Comparison of ENCODE assay signal across 15 cellular contexts in genomic region chr2:28333606-28334526, GRCh38. TPM values are rescaled to one million over a fixed set of nuclear protein-coding genes. Genes with fewer than 3 reads are reported as not detected.
DNase-seq lines count a peak whose midpoint lies in the region; ATAC-seq and TF ChIP-seq lines count a peak whose summit lies in the region.
"Had no signal": no experiment of that assay in that cellular context is flagged by ENCODE, and none has a peak within 500 bp of the region (broad histone marks: within the 10 kb centered on the region; RNA-seq: fewer than 3 reads in every experiment).

No MANE protein-coding gene starts in this region.

- peaks cover 0 to 3% (median 0%) of the 10 kb centered on the region in 9 donors for H3K36me3 ChIP-seq in heart right ventricle
- H3K36me3 ChIP-seq in ovary: no peaks in the 10 kb centered on the region

- H3K9me3 ChIP-seq in heart right ventricle (no peaks in the 10 kb centered on the region), ovary (no peaks in the 10 kb centered on the region)

- peak; percentile 78 to 92 (median 86) for ATAC-seq in heart right ventricle
- ATAC-seq in HG03354 (IDR thresholded peaks at IDR 0.05; ENCODE audit: poor library complexity, severe bottlenecking, unreplicated experiment): no peak

- WGBS in heart right ventricle, 2 donors: 32 to 52% methylated on average over 15 of the region's 15 CpGs
- 18 to 19% (median 18%) methylated on average over 13 to 15 of the region's 15 CpGs for WGBS in ovary, 3 donors

- H3K27ac ChIP-seq in heart right ventricle (peak overlapping the region; percentile 83 to 99 (median 92)), ovary (peak overlapping the region; percentile 53 to 57)
- H3K27ac ChIP-seq: GM23248, VCaP had no signal

- intact Hi-C loops in heart right ventricle (cut with DNase I): loop anchor here in 2 of 10 donors (2.0 kb wide), 1 partner anchor 57 kb away; no protein-coding TSS in a partner anchor
- intact Hi-C loops in ovary (cut with DNase I): loop anchor here in 1 of 4 donors (10.0 kb wide), 1 partner anchor 49 kb away; no protein-coding TSS in a partner anchor

- no peak for TF ChIP-seq EP300 in ovary (IDR thresholded peaks at IDR 0.05)

- H3K4me1 ChIP-seq in heart right ventricle: peaks cover 3 to 65% (median 39%) of the 10 kb centered on the region in 9 donors
- H3K4me1 ChIP-seq in ovary (ENCODE audit: insufficient read depth): peaks cover 15% of the 10 kb centered on the region

- peak; percentile 16 for DNase-seq in CD1c-positive myeloid dendritic cell (ENCODE audit: extremely low spot score)
- DNase-seq in SK-MEL-5 (ENCODE audit: low read depth, low spot score): peak; percentile 30
- DNase-seq in heart right ventricle: peak; percentile 56 to 74
- DNase-seq in ovary: peak in 4 of 5 donors; percentile 36 to 65 (median 52)
- no peak for DNase-seq in NCI-H2107 (lab: John Stamatoyannopoulos, UW)
- no peak for DNase-seq in AG08395 (ENCODE audit: low spot score)
- DNase-seq in RPMI8226: no peak
- DNase-seq: ACHN; activated naive CD4-positive, alpha-beta T cell; Calu3; GM23248; NCI-H1092; stimulated activated naive CD4-positive, alpha-beta T cell treated with Interleukin-2 at 50 U/mL for 16 hours had no signal

- H3K4me3 ChIP-seq in heart right ventricle (no peak overlapping the region), ovary (no peak overlapping the region)
- H3K4me3 ChIP-seq: GM23248 had no signal

- in situ Hi-C loops in SK-MEL-5 (cut with HindIII; ENCODE audit: low pct_unique_long_range_greater_than_20kb, low sequenced_read_pairs): no loop called here

- TF ChIP-seq POLR2A in ovary (IDR thresholded peaks at IDR 0.05): no peak

- TF ChIP-seq CTCF in heart right ventricle (IDR thresholded peaks at IDR 0.05) (no peak), ovary (IDR thresholded peaks at IDR 0.05) (no peak)

- H3K27me3 ChIP-seq in heart right ventricle (no peaks in the 10 kb centered on the region), ovary (no peaks in the 10 kb centered on the region)

RNA-seq across cellular contexts. Expression of gene FOSL2, which starts 58.8 kb away (rescaled TPM):
- 16.8 and 19.1 TPM in 2 replicates for total RNA-seq in SK-MEL-5 (2014; rRNA removed; shearing (Covaris generic))
- 15.7 and 19.8 TPM in 2 replicates for polyA plus RNA-seq in SK-MEL-5 (2015; cell fraction: cytosol; rRNA removed)
- polyA plus RNA-seq in SK-MEL-5 (2015; cell fraction: nucleus; rRNA removed): 13.5 and 18.2 TPM in 2 replicates
- total RNA-seq in heart right ventricle (100 to 1,000 TPM in 1 of 10 donors, 10 to 100 TPM in 9; 29.7 to 182 (median 60.3) TPM), ovary (100 to 1,000 TPM; 117 to 322 (median 152) TPM)
- polyA plus RNA-seq in heart right ventricle (10 to 100 TPM; 16.5 to 24.0 TPM), ovary (10 to 100 TPM; 56.2 to 75.7 TPM)

Comparison
In these comparisons a context has a peak if more than half of its experiments do, and no peak if none do; other contexts are left out.
1. DNase-seq: peak in CD1c-positive myeloid dendritic cell (single experiment), SK-MEL-5 (single experiment), heart right ventricle (2 of 2) and ovary (4 of 5); none in NCI-H2107 (single experiment), AG08395 (single experiment) and RPMI8226 (single experiment).